7 cellular contexts compared by ENCODE assay signal in genomic region chr1:19477284-19478240, GRCh38. TPM values are rescaled to one million over a fixed set of nuclear protein-coding genes. Genes with fewer than 3 reads are reported as not detected.
DNase-seq lines count a peak whose midpoint lies in the region; ATAC-seq, FAIRE-seq and TF ChIP-seq lines count a peak whose summit lies in the region.

No MANE protein-coding gene starts in this region.

- peak overlapping the region; percentile 45 to 100 (median 90) for H3K27ac ChIP-seq in transverse colon

- H3K4me1 Mint-ChIP-seq in activated CD8-positive, alpha-beta T cell treated with anti-CD3 and anti-CD28 coated beads, Interleukin-2, amount 10 ng/mL, durations not matched to agents 7 days and 5 days (ENCODE audit: low read depth) = peaks cover 95% of the 10 kb centered on the region

- no peaks in the 10 kb centered on the region for H3K27me3 ChIP-seq in transverse colon

- H3K27ac Mint-ChIP-seq in activated CD8-positive, alpha-beta T cell treated with anti-CD3 and anti-CD28 coated beads, Interleukin-2, amount 10 ng/mL, durations not matched to agents 7 days and 5 days = peak overlapping the region; percentile 95

- peak; percentile 93 for FAIRE-seq in GM19239 (lab: Jason Lieb, UNC)

- DNase-seq in GM19239 (ENCODE audit: insufficient read length, low spot score) (no peak), left colon (no peak), transverse colon (peak; percentile 51), NCI-H2029 (lab: John Stamatoyannopoulos, UW) (no peak), DMS 273 (lab: John Stamatoyannopoulos, UW; ENCODE audit: unreplicated experiment) (no peak)
- DNase-seq in activated CD8-positive, alpha-beta T cell treated with anti-CD3 and anti-CD28 coated beads, Interleukin-2, amount 10 ng/mL, durations not matched to agents 7 days and 5 days = peak; percentile 81

- H3K27me3 Mint-ChIP-seq in activated CD8-positive, alpha-beta T cell treated with anti-CD3 and anti-CD28 coated beads, Interleukin-2, amount 10 ng/mL, durations not matched to agents 7 days and 5 days (ENCODE audit: low read depth) = no peaks in the 10 kb centered on the region

- H3K4me3 Mint-ChIP-seq in activated CD8-positive, alpha-beta T cell treated with anti-CD3 and anti-CD28 coated beads, Interleukin-2, amount 10 ng/mL, durations not matched to agents 7 days and 5 days = peak overlapping the region; percentile 73

- peaks cover 49 to 88% (median 75%) of the 10 kb centered on the region in 4 donors for H3K4me1 ChIP-seq in transverse colon

- peaks cover 60% of the 10 kb centered on the region for H3K36me3 Mint-ChIP-seq in activated CD8-positive, alpha-beta T cell treated with anti-CD3 and anti-CD28 coated beads, Interleukin-2, amount 10 ng/mL, durations not matched to agents 7 days and 5 days (ENCODE audit: low read depth)

- no peaks in the 10 kb centered on the region for H3K9me3 Mint-ChIP-seq in activated CD8-positive, alpha-beta T cell treated with anti-CD3 and anti-CD28 coated beads, Interleukin-2, amount 10 ng/mL, durations not matched to agents 7 days and 5 days (ENCODE audit: insufficient read depth)

- H3K36me3 ChIP-seq in transverse colon = peaks cover 0 to 4% (median 0%) of the 10 kb centered on the region in 4 donors

- no peak for TF ChIP-seq CTCF in transverse colon (IDR thresholded peaks at IDR 0.05)

- peak; percentile 69 for ATAC-seq in HG03354 (IDR thresholded peaks at IDR 0.05; ENCODE audit: poor library complexity, severe bottlenecking, unreplicated experiment)
- peak; percentile 79 for ATAC-seq in activated CD8-positive, alpha-beta T cell treated with anti-CD3 and anti-CD28 coated beads, Interleukin-2, amount 10 ng/mL, durations not matched to agents 7 days and 5 days
- peak; percentile 22 for ATAC-seq in left colon

- intact Hi-C loops in left colon (cut with DNase I, micrococcal nuclease) (no loop called here), transverse colon (cut with DNase I; ENCODE audit: low total_unique reads) (no loop called here)

- in situ Hi-C loops in transverse colon (cut with MboI; ENCODE audit: low pct_ligation_motif_present in 1 of 4, low pct_unique_long_range_greater_than_20kb in 1 of 4, low sequenced_read_pairs in 3 of 4) = loop anchor here in 2 of 4 donors (25.0 kb wide), 2 partner anchors 110 to 185 kb away; partner anchors contain the start of gene HTR6 (in 1 of the 2)

- H3K4me3 ChIP-seq in transverse colon = peak overlapping the region in 1 of 4 donors; percentile 7

- CTCF ChIA-PET in activated CD8-positive, alpha-beta T cell treated with anti-CD3 and anti-CD28 coated beads, Interleukin-2, amount 10 ng/mL, durations not matched to agents 7 days and 5 days (lab: Charles Lee) = interaction anchor here (0.8 to 4.0 kb wide), 9 partner anchors 9 to 184 kb away, joined by 3 to 20 read pairs (median 4); partner anchors contain the start of gene CAPZB

- POLR2A ChIA-PET in activated CD8-positive, alpha-beta T cell treated with anti-CD3 and anti-CD28 coated beads, Interleukin-2, amount 10 ng/mL, durations not matched to agents 7 days and 5 days (lab: Charles Lee) = interaction anchor here (0.6 to 13.1 kb wide), 8 partner anchors 9 to 210 kb away, joined by 3 to 194 read pairs (median 7); partner anchors contain the start of gene CAPZB

- 53% methylated on average over 11 of the region's 11 CpGs; no CpG with 5 or more reads in 1 of the 2 donors for WGBS in transverse colon (ENCODE audit: low coverage in 1 of 2), 2 donors

- peak; percentile 42 for TF ChIP-seq POLR2A in transverse colon (IDR thresholded peaks at IDR 0.05)

- H3K9me3 ChIP-seq in transverse colon = no peaks in the 10 kb centered on the region

- TF ChIP-seq EP300 in transverse colon (IDR thresholded peaks at IDR 0.05; ENCODE audit: low read depth) = no peak

RNA-seq across cellular contexts. Expression of gene CAPZB, which starts 7.8 kb away (rescaled TPM):
- total RNA-seq in activated CD8-positive, alpha-beta T cell treated with anti-CD3 and anti-CD28 coated beads, Interleukin-2, amount 10 ng/mL, durations not matched to agents 7 days and 5 days = 100 to 1,000 TPM; 492 to 518 TPM
- total RNA-seq in left colon (100 to 1,000 TPM; 340 to 367 TPM), transverse colon (100 to 1,000 TPM; 127 to 404 (median 136) TPM)

Comparison
In these comparisons a context has a peak if more than half of its experiments do, and no peak if none do; other contexts are left out.
1. DNase-seq: peak in activated CD8-positive, alpha-beta T cell treated with anti-CD3 and anti-CD28 coated beads, Interleukin-2, amount 10 ng/mL, durations not matched to agents 7 days and 5 days (single experiment) and transverse colon (single experiment); none in GM19239 (single experiment), left colon (0 of 2), NCI-H2029 (single experiment) and DMS 273 (single experiment).
2. ATAC-seq: peak in every context shown above with its lines; median percentile 79 in activated CD8-positive, alpha-beta T cell treated with anti-CD3 and anti-CD28 coated beads, Interleukin-2, amount 10 ng/mL, durations not matched to agents 7 days and 5 days; 69 in HG03354; 22 in left colon.